Comparison of ENCODE assay signal across 36 cellular contexts in genomic region chr4:31585503-31585902, GRCh38.
"Had no signal": no experiment of that assay in that cellular context is flagged by ENCODE, and none has a peak within 500 bp of the region (broad histone marks: within the 10 kb centered on the region; RNA-seq: fewer than 3 reads in every experiment).

No MANE protein-coding gene starts in this region.

- H3K27me3 ChIP-seq: MG63 had no signal

- H3K9me3 ChIP-seq: MG63 had no signal

- DNase-seq: Karpas-422, Kasumi-1, MG63, MM.1S, MV-4-11, NCI-H1048, NCI-H1092, NCI-H1092 treated with DMSO at 0.1 percent for 48 hours, NCI-H1105, NCI-H1105 treated with DMSO at 0.1 percent for 48 hours, NCI-H1417, NCI-H1417 treated with DMSO at 0.1 percent for 48 hours, NCI-H1436, NCI-H1436 treated with DMSO at 0.1 percent for 48 hours, NCI-H146, NCI-H1694, NCI-H1694 treated with DMSO at 0.1 percent for 48 hours, NCI-H187, NCI-H187 treated with DMSO at 0.1 percent for 48 hours, NCI-H1930, NCI-H2029, NCI-H2029 treated with DMSO at 0.1 percent for 48 hours, NCI-H2081, NCI-H2081 treated with DMSO at 0.1 percent for 48 hours, NCI-H2107, NCI-H2171, NCI-H2171 treated with DMSO at 0.1 percent for 48 hours, NCI-H2227 treated with DMSO at 0.1 percent for 48 hours, NCI-H226, NCI-H345, NCI-H446, NCI-H446 treated with DMSO at 0.1 percent for 48 hours, NCI-H510A, NCI-H510A treated with DMSO at 0.1 percent for 48 hours, NCI-H524, NCI-H524 treated with DMSO at 0.1 percent for 48 hours had no signal

- H3K36me3 ChIP-seq: MG63 had no signal

- H3K4me3 ChIP-seq: MG63 had no signal
